ENCODE assay signal across 8 cellular contexts in genomic region chr14:104393898-104394605, GRCh38.
DNase-seq lines count a peak whose midpoint lies in the region; ATAC-seq lines count a peak whose summit lies in the region.

No MANE protein-coding gene starts in this region.

- DNase-seq in NAMALWA (ENCODE audit: low spot score) (peak; percentile 19), activated T-cell treated with anti-CD3 and anti-CD28 coated beads for 24 hours (ENCODE audit: low read depth) (peak; percentile 35), iris pigment epithelial cell (ENCODE audit: low read depth) (peak; percentile 12), NCI-H1417 (lab: John Stamatoyannopoulos, UW) (no peak), HT-29 (ENCODE audit: low spot score) (no peak), GM19240 (ENCODE audit: insufficient read length, low spot score) (no peak)
- peak; percentile 40 to 84 (median 68) for DNase-seq in stimulated activated naive CD4-positive, alpha-beta T cell (lab: John Stamatoyannopoulos, UW)

- ATAC-seq in GM21367 (IDR thresholded peaks at IDR 0.05; ENCODE audit: unreplicated experiment): no peak

Comparison
In these comparisons a context has a peak if more than half of its experiments do, and no peak if none do; other contexts are left out.
1. DNase-seq: peak in NAMALWA (single experiment), activated T-cell treated with anti-CD3 and anti-CD28 coated beads for 24 hours (single experiment), iris pigment epithelial cell (single experiment) and stimulated activated naive CD4-positive, alpha-beta T cell (6 of 6); none in NCI-H1417 (0 of 3), HT-29 (single experiment) and GM19240 (single experiment).